Comparison of ENCODE assay signal across 9 cellular contexts in genomic region chr16:4317471-4318170, GRCh38. TPM values are rescaled to one million over a fixed set of nuclear protein-coding genes. Genes with fewer than 3 reads are reported as not detected.
DNase-seq lines count a peak whose midpoint lies in the region; ATAC-seq, FAIRE-seq and TF ChIP-seq lines count a peak whose summit lies in the region.
"Had no signal": no experiment of that assay in that cellular context is flagged by ENCODE, and none has a peak within 500 bp of the region (broad histone marks: within the 10 kb centered on the region; RNA-seq: fewer than 3 reads in every experiment).

No MANE protein-coding gene starts in this region.

- intact Hi-C loops in kidney (cut with DNase I) = no loop called here

- no peak overlapping the region; the same call in 1 of the 2 replicates for H3K4me3 ChIP-seq in HUES48 (ENCODE audit: low read depth, low read length)
- peak overlapping the region; percentile 75 for H3K4me3 ChIP-seq in astrocyte of the cerebellum (ENCODE audit: low read depth, low read length)
- H3K4me3 ChIP-seq in kidney (ENCODE audit: low read length in 2 of 2) = peak overlapping the region; percentile 52 to 82
- H3K4me3 ChIP-seq in subcutaneous abdominal adipose tissue (ENCODE audit: low read depth in 1 of 5, low read length in 5 of 5) = peak overlapping the region in 3 of 5 donors; percentile 62 to 71 (median 65)

- H3K9me3 ChIP-seq in HUES48 (ENCODE audit: control insufficient read depth, insufficient read depth, low read length) (no peaks in the 10 kb centered on the region), kidney (ENCODE audit: control insufficient read depth in 1 of 2, low read length in 2 of 2) (no peaks in the 10 kb centered on the region), subcutaneous abdominal adipose tissue (ENCODE audit: control insufficient read depth in 5 of 5, low read length in 5 of 5) (no peaks in the 10 kb centered on the region)

- H3K9ac ChIP-seq in HUES48 (ENCODE audit: low read depth, low read length) = no peak overlapping the region
- H3K9ac ChIP-seq in kidney (ENCODE audit: low read length in 2 of 2) = peak overlapping the region; percentile 80 to 84
- peak overlapping the region in 4 of 5 donors; percentile 39 to 66 (median 64) for H3K9ac ChIP-seq in subcutaneous abdominal adipose tissue (ENCODE audit: low read length in 5 of 5)

- peaks cover 32% of the 10 kb centered on the region for H3K4me1 ChIP-seq in HUES48 (ENCODE audit: control insufficient read depth, insufficient read depth, low read length)
- H3K4me1 ChIP-seq in kidney (ENCODE audit: control insufficient read depth in 1 of 2, insufficient read depth in 1 of 2, low read depth in 1 of 2, low read length in 2 of 2) = peaks cover 46 to 61% of the 10 kb centered on the region in 2 donors
- peaks cover 5 to 74% (median 66%) of the 10 kb centered on the region in 5 donors for H3K4me1 ChIP-seq in subcutaneous abdominal adipose tissue (ENCODE audit: control insufficient read depth in 5 of 5, insufficient read depth in 5 of 5, low read length in 5 of 5)

- TF ChIP-seq CTCF in astrocyte of the cerebellum (IDR thresholded peaks at IDR 0.05; ENCODE audit: low read depth, low read length, missing control alignments) (no peak), kidney (IDR thresholded peaks at IDR 0.05; ENCODE audit: borderline replicate concordance, extremely low read depth, insufficient read depth) (no peak)

- H3K36me3 ChIP-seq in HUES48 (ENCODE audit: control insufficient read depth, insufficient read depth, low read length) (no peaks in the 10 kb centered on the region), kidney (ENCODE audit: control insufficient read depth in 1 of 2, insufficient read depth in 2 of 2, low read length in 2 of 2) (no peaks in the 10 kb centered on the region), subcutaneous abdominal adipose tissue (ENCODE audit: control insufficient read depth in 5 of 5, insufficient read depth in 5 of 5, low read length in 5 of 5) (no peaks in the 10 kb centered on the region)

- DNase-seq in astrocyte of the cerebellum (ENCODE audit: low read depth) (no peak), kidney (peak; percentile 85), NK-92 (lab: John Stamatoyannopoulos, UW; ENCODE audit: unreplicated experiment) (no peak)
- no peak for DNase-seq in activated effector memory CD4-positive, alpha-beta T cell treated with Interleukin-2 at 50 U/mL for 16 hours

- H3K27me3 ChIP-seq in HUES48 (ENCODE audit: control insufficient read depth, insufficient read depth, low read length) (peaks cover 16% of the 10 kb centered on the region), subcutaneous abdominal adipose tissue (ENCODE audit: control insufficient read depth in 5 of 5, insufficient read depth in 4 of 5, low read length in 5 of 5) (peaks cover 3 to 20% (median 6%) of the 10 kb centered on the region in 5 donors)

- in situ Hi-C loops in astrocyte of the cerebellum (cut with HindIII; ENCODE audit: low sequenced_read_pairs) = no loop called here

- no peak for FAIRE-seq in kidney (lab: Jason Lieb, UNC)
- FAIRE-seq: colon had no signal

- H3K27ac ChIP-seq in HUES48 (ENCODE audit: low read depth, low read length) = peak overlapping the region; percentile 37
- peak overlapping the region; percentile 90 to 93 for H3K27ac ChIP-seq in kidney (ENCODE audit: low read depth in 2 of 2, low read length in 2 of 2)
- H3K27ac ChIP-seq in subcutaneous abdominal adipose tissue (ENCODE audit: low read depth, low read length) = peak overlapping the region; percentile 82

- ATAC-seq in HG03159 (IDR thresholded peaks at IDR 0.05; ENCODE audit: unreplicated experiment) = no peak
- no peak for ATAC-seq in HG03135 (IDR thresholded peaks at IDR 0.05; ENCODE audit: unreplicated experiment)

RNA-seq across cellular contexts. Expression of gene GLIS2, which starts 1.8 kb away (rescaled TPM):
- total RNA-seq in kidney = 68.7 TPM
- 35.6 TPM for polyA plus RNA-seq in kidney (ENCODE audit: insufficient read depth, low read depth, low replicate concordance)

RNA-seq across cellular contexts. Expression of gene PAM16, which starts 33.5 kb away (rescaled TPM):
- 29.4 TPM for total RNA-seq in kidney
- polyA plus RNA-seq in kidney (ENCODE audit: insufficient read depth, low read depth, low replicate concordance) = 61.1 TPM

RNA-seq across cellular contexts. Expression of gene TFAP4, which starts 44.8 kb away (rescaled TPM):
- 11.9 TPM for total RNA-seq in kidney
- polyA plus RNA-seq in kidney (ENCODE audit: insufficient read depth, low read depth, low replicate concordance) = 3.2 TPM

RNA-seq across cellular contexts. Expression of gene VASN, which starts 54.0 kb away (rescaled TPM):
- 82.7 TPM for total RNA-seq in kidney
- polyA plus RNA-seq in kidney (ENCODE audit: insufficient read depth, low read depth, low replicate concordance) = 75.7 TPM

Comparison
In these comparisons a context has a peak if more than half of its experiments do, and no peak if none do; other contexts are left out.
1. H3K27ac ChIP-seq: peak in every context shown above with its lines; median percentile 92 in kidney; 82 in subcutaneous abdominal adipose tissue; 37 in HUES48.